In genomic region chr15:37720267-37720666, GRCh38 we compare ENCODE assay signal across 2 cellular contexts.
TF ChIP-seq lines count a peak whose summit lies in the region.

No MANE protein-coding gene starts in this region.

TF ChIP-seq in H1, 55 proteins besides CTCF, POLR2A, EP300 and RAD21 (continued from another document):
- no peak for TF ChIP-seq FOSL1 (IDR thresholded peaks at IDR 0.05; ENCODE audit: insufficient read depth, low read depth, low read length)
- TF ChIP-seq SUZ12 (IDR thresholded peaks at IDR 0.05; ENCODE audit: low read length) = no peak
- no peak for TF ChIP-seq RFX5 (IDR thresholded peaks at IDR 0.05; ENCODE audit: borderline replicate concordance, low read depth, low read length)
- no peak for TF ChIP-seq POU5F1 (IDR thresholded peaks at IDR 0.05; ENCODE audit: low read depth, low read length)
- no peak for TF ChIP-seq PHF8 (conservative IDR thresholded peaks at IDR 0.05; ENCODE audit: low read depth, low read length)
- no peak for TF ChIP-seq ZNF274 (IDR thresholded peaks at IDR 0.05; ENCODE audit: borderline replicate concordance, extremely low read depth, low read length)
- TF ChIP-seq SIX5 (IDR thresholded peaks at IDR 0.05; ENCODE audit: low read depth, low read length) = no peak
- no peak for TF ChIP-seq EZH2 (IDR thresholded peaks at IDR 0.05; ENCODE audit: low read depth, low read length, severe bottlenecking)
- TF ChIP-seq SRF (IDR thresholded peaks at IDR 0.05; ENCODE audit: low read depth, low read length) = no peak
- no peak for TF ChIP-seq CHD1 (IDR thresholded peaks at IDR 0.05; ENCODE audit: low read depth, low read length)
- no peak for TF ChIP-seq JUND (IDR thresholded peaks at IDR 0.05; ENCODE audit: low read length)
- no peak for TF ChIP-seq TAF1 (IDR thresholded peaks at IDR 0.05; ENCODE audit: low read depth, low read length)
- TF ChIP-seq TBP (IDR thresholded peaks at IDR 0.05; ENCODE audit: low read depth, low read length) = no peak
- no peak for TF ChIP-seq KDM4A (IDR thresholded peaks at IDR 0.05; ENCODE audit: low read depth, low read length, severe bottlenecking)
- TF ChIP-seq TAF7 (optimal IDR thresholded peaks at IDR 0.05; ENCODE audit: borderline replicate concordance, low read depth, low read length) = no peak
- TF ChIP-seq POLR2AphosphoS5 (IDR thresholded peaks at IDR 0.05; ENCODE audit: low read depth, low read length) = no peak
TF ChIP-seq in H1: peak in this region for 0.

TF ChIP-seq in WTC11, 78 proteins besides CTCF, POLR2A, EP300 and RAD21 (continued from another document):
- TF ChIP-seq ZNF425 (CRISPR knock-in tag; conservative IDR thresholded peaks at IDR 0.05) = no peak
- no peak for TF ChIP-seq ZNF263 (CRISPR knock-in tag; IDR thresholded peaks at IDR 0.05; ENCODE audit: low read depth)
- TF ChIP-seq EMX1 (CRISPR knock-in tag; IDR thresholded peaks at IDR 0.05) = no peak
- no peak for TF ChIP-seq ZMAT4 (CRISPR knock-in tag; IDR thresholded peaks at IDR 0.05)
- TF ChIP-seq USF1 (CRISPR knock-in tag; IDR thresholded peaks at IDR 0.05) = no peak
- no peak for TF ChIP-seq MLX (CRISPR knock-in tag; IDR thresholded peaks at IDR 0.05)
- no peak for TF ChIP-seq IRF1 (CRISPR knock-in tag; IDR thresholded peaks at IDR 0.05)
- TF ChIP-seq CDX4 (CRISPR knock-in tag; IDR thresholded peaks at IDR 0.05; ENCODE audit: borderline replicate concordance) = no peak
- TF ChIP-seq ZNF671 (CRISPR knock-in tag; IDR thresholded peaks at IDR 0.05) = no peak
- TF ChIP-seq ZNF416 (CRISPR knock-in tag; IDR thresholded peaks at IDR 0.05) = no peak
- TF ChIP-seq MXD4 (CRISPR knock-in tag; IDR thresholded peaks at IDR 0.05; ENCODE audit: borderline replicate concordance) = no peak
- no peak for TF ChIP-seq ATF3 (CRISPR knock-in tag; conservative IDR thresholded peaks at IDR 0.05)
- TF ChIP-seq RORB (CRISPR knock-in tag; IDR thresholded peaks at IDR 0.05) = no peak
TF ChIP-seq in WTC11: peak in this region for 0.
